Comparison of ENCODE assay signal across 31 cellular contexts in genomic region chr9:106051573-106051972, GRCh38.
"Had no signal": no experiment of that assay in that cellular context is flagged by ENCODE, and none has a peak within 500 bp of the region (broad histone marks: within the 10 kb centered on the region; RNA-seq: fewer than 3 reads in every experiment).

No MANE protein-coding gene starts in this region.

- H3K27ac Mint-ChIP-seq: naive thymus-derived CD4-positive, alpha-beta T cell; natural killer cell; progenitor cell of endocrine pancreas; stimulated activated memory B cell treated with anti-CD40 and anti-IgM and Interleukin-4, amounts not matched to agents 10 μg/mL and 1 μg/mL and 100 μg/mL, for 72 hours; stimulated activated naive CD8-positive, alpha-beta T cell treated with anti-CD3 and anti-CD28 coated beads, Interleukin-15, amount 100 ng/mL, for 72 hours had no signal

- H3K27me3 Mint-ChIP-seq: progenitor cell of endocrine pancreas; stimulated activated memory B cell treated with anti-CD40 and anti-IgM and Interleukin-4, amounts not matched to agents 10 μg/mL and 1 μg/mL and 100 μg/mL, for 72 hours; stimulated activated naive CD8-positive, alpha-beta T cell treated with anti-CD3 and anti-CD28 coated beads, Interleukin-15, amount 100 ng/mL, for 72 hours had no signal

- DNase-seq: naive thymus-derived CD4-positive, alpha-beta T cell; natural killer cell; nucleus accumbens; ovary; posterior cingulate gyrus; psoas muscle; right cardiac atrium; right lobe of liver; sigmoid colon; spleen; stimulated activated CD4-positive, alpha-beta T cell treated with anti-CD3 and anti-CD28 coated beads, Interleukin-12 subunit alpha, Interleukin-12 subunit beta, amount 100 ng/mL, for 4 hours; stimulated activated CD4-positive, alpha-beta T cell treated with anti-CD3 and anti-CD28 coated beads, Interleukin-1b, Interleukin-23, amount 100 ng/mL, for 48 hours; stimulated activated CD4-positive, alpha-beta T cell treated with anti-CD3 and anti-CD28 coated beads, Interleukin-4, amount 100 ng/mL, for 1 hour; stimulated activated CD4-positive, alpha-beta T cell treated with anti-CD3 and anti-CD28 coated beads, Interleukin-4, amount 100 ng/mL, for 4 hours; stimulated activated CD8-positive, alpha-beta memory T cell treated with anti-CD3 and anti-CD28 coated beads, Interleukin-4, amount 100 ng/mL, for 48 hours; stimulated activated naive CD4-positive, alpha-beta T cell; stimulated activated naive CD8-positive, alpha-beta T cell treated with anti-CD3 and anti-CD28 coated beads, Interleukin-15, amount 100 ng/mL, for 72 hours; stimulated activated naive CD8-positive, alpha-beta T cell treated with anti-CD3 and anti-CD28 coated beads, Interleukin-15, Interleukin-2, amounts not matched to agents 100 U/mL and 50 U/mL, for 24 hours; thyroid gland; trophoblast cell; upper lobe of left lung had no signal

- H2AFZ ChIP-seq: parathyroid adenoma had no signal

- H3K4me1 Mint-ChIP-seq: naive thymus-derived CD4-positive, alpha-beta T cell; natural killer cell; nephron; stimulated activated memory B cell treated with anti-CD40 and anti-IgM and Interleukin-4, amounts not matched to agents 10 μg/mL and 1 μg/mL and 100 μg/mL, for 72 hours; stimulated activated naive CD8-positive, alpha-beta T cell treated with anti-CD3 and anti-CD28 coated beads, Interleukin-15, amount 100 ng/mL, for 72 hours had no signal

- H3K79me2 ChIP-seq: parathyroid adenoma had no signal

- H3K4me2 ChIP-seq: smooth muscle cell had no signal

- H3K36me3 ChIP-seq: neutrophil, ovary, right lobe of liver, sigmoid colon, spleen, thoracic aorta, thyroid gland, tibial nerve, upper lobe of left lung, vagina had no signal

- FAIRE-seq: urothelium cell line had no signal

- H3K9me3 ChIP-seq: neutrophil, ovary, right lobe of liver, thoracic aorta, thyroid gland, upper lobe of left lung, vagina had no signal

- H3K9me3 Mint-ChIP-seq: stimulated activated memory B cell treated with anti-CD40 and anti-IgM and Interleukin-4, amounts not matched to agents 10 μg/mL and 1 μg/mL and 100 μg/mL, for 72 hours; stimulated activated naive CD8-positive, alpha-beta T cell treated with anti-CD3 and anti-CD28 coated beads, Interleukin-15, amount 100 ng/mL, for 72 hours had no signal

- H3K27ac ChIP-seq: neutrophil, ovary, parathyroid adenoma, psoas muscle, right lobe of liver, sigmoid colon, spleen, thoracic aorta, thyroid gland, tibial nerve, upper lobe of left lung, vagina had no signal

- H3K9ac ChIP-seq: parathyroid adenoma had no signal

- H3K4me3 ChIP-seq: ovary, psoas muscle, right lobe of liver, sigmoid colon, smooth muscle cell, spleen, thoracic aorta, thyroid gland, tibial nerve, upper lobe of left lung, vagina had no signal

- H3K27me3 ChIP-seq: neutrophil, ovary, right lobe of liver, sigmoid colon, spleen, thyroid gland, tibial nerve, upper lobe of left lung, vagina had no signal

- H3K4me1 ChIP-seq: parathyroid adenoma, psoas muscle, right lobe of liver, sigmoid colon, spleen, thyroid gland, tibial nerve, upper lobe of left lung, vagina had no signal

- H3K36me3 Mint-ChIP-seq: natural killer cell; stimulated activated memory B cell treated with anti-CD40 and anti-IgM and Interleukin-4, amounts not matched to agents 10 μg/mL and 1 μg/mL and 100 μg/mL, for 72 hours had no signal

- ATAC-seq: naive thymus-derived CD4-positive, alpha-beta T cell; natural killer cell; psoas muscle; right cardiac atrium; stimulated activated naive CD8-positive, alpha-beta T cell treated with anti-CD3 and anti-CD28 coated beads, Interleukin-15, amount 100 ng/mL, for 72 hours; stimulated activated naive CD8-positive, alpha-beta T cell treated with anti-CD3 and anti-CD28 coated beads, Interleukin-15, Interleukin-2, amounts not matched to agents 100 U/mL and 50 U/mL, for 24 hours had no signal

- H3K4me3 Mint-ChIP-seq: naive thymus-derived CD4-positive, alpha-beta T cell; natural killer cell; nephron; stimulated activated memory B cell treated with anti-CD40 and anti-IgM and Interleukin-4, amounts not matched to agents 10 μg/mL and 1 μg/mL and 100 μg/mL, for 72 hours; stimulated activated naive CD8-positive, alpha-beta T cell treated with anti-CD3 and anti-CD28 coated beads, Interleukin-15, amount 100 ng/mL, for 72 hours had no signal
